In the genomic region with DNA sequence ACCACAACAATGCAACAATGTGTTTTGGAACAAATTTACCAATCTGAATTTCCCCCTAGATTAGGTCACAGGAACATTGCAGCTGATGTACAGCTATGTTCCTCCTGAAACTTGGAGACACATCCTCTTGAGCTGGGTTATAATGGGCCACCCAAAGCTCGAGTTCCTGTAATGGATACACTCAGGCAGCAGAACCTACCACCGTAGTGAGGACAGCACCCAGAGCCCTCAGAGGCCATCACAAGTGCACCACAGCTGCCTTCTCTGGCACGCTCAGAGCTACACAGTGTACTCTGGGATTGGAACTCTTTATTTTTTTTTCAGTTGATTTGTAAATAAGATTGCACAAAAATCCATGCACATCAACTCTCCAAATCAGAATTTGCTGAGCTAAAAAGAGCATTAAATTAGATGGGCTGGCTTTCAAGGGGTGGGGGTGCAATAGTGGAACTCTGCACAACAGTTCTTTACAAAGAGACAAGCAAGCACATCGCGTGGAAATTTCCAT, we compare ENCODE assay signal across 12 cellular contexts. TPM values are rescaled to one million over a fixed set of nuclear protein-coding genes. Genes with fewer than 3 reads are reported as not detected.
A peak's percentile ranks its signal among the peaks of the same experiment; 100 is the strongest.
DNase-seq lines count a peak whose midpoint lies in the region; ATAC-seq and TF ChIP-seq lines count a peak whose summit lies in the region.
"Had no signal": no experiment of that assay in that cellular context is flagged by ENCODE, and none has a peak within 500 bp of the region (broad histone marks: within the 10 kb centered on the region; RNA-seq: fewer than 3 reads in every experiment).

No MANE protein-coding gene starts in this region.

- POLR2A ChIA-PET in Panc1 (lab: Charles Lee) = interaction anchor here (0.6 to 1.8 kb wide), 3 partner anchors 9 to 25 kb away, joined by 3 to 14 read pairs (median 3); no protein-coding TSS in a partner anchor

- H3K9ac ChIP-seq in fibroblast of lung (ENCODE audit: insufficient read depth, low read length) = no peak overlapping the region

- peaks cover 97% of the 10 kb centered on the region for H3K4me1 ChIP-seq in Panc1 (ENCODE audit: control insufficient read depth, insufficient read depth, low read length)
- peaks cover 26% of the 10 kb centered on the region for H3K4me1 ChIP-seq in fibroblast of lung (ENCODE audit: control insufficient read depth, extremely low read depth, insufficient read depth, low read length)
- H3K4me1 ChIP-seq in tibial artery = peaks cover 0 to 66% (median 29%) of the 10 kb centered on the region in 4 donors

- ATAC-seq in Panc1 = no peak
- ATAC-seq in GM18517 (IDR thresholded peaks at IDR 0.05; ENCODE audit: unreplicated experiment) = no peak
- ATAC-seq in HG03159 (IDR thresholded peaks at IDR 0.05; ENCODE audit: unreplicated experiment) = no peak

- in situ Hi-C loops in Panc1 (cut with HindIII; ENCODE audit: low pct_unique_long_range_greater_than_20kb, low sequenced_read_pairs) = no loop called here

- no TSS peak for BruUV-seq in Panc1 (replicated peaks; lab: Mats Ljungman, UMichigan)

- no peaks in the 10 kb centered on the region for H4K20me1 ChIP-seq in fibroblast of lung (ENCODE audit: control insufficient read depth, extremely low read depth, insufficient read depth, low read length)

- CTCF ChIA-PET in Panc1 (lab: Charles Lee) = no interaction called here

- DNase-seq in Panc1 (ENCODE audit: low read depth, low spot score) = no peak
- no peak for DNase-seq in fibroblast of lung (ENCODE audit: low read depth in 2 of 2)
- peak; percentile 77 for DNase-seq in myocyte (ENCODE audit: low read depth)
- peak; percentile 77 to 78 for DNase-seq in tibial artery
- DNase-seq in SW 1271 (lab: John Stamatoyannopoulos, UW) = no peak
- no peak for DNase-seq in T-helper 1 cell
- DNase-seq: activated B cell treated with CpG ODN at 0.5 μM for 24 hours, amniotic stem cell, NCI-H1048, NCI-H526 had no signal

- no peaks in the 10 kb centered on the region for H3K36me3 ChIP-seq in Panc1 (ENCODE audit: control insufficient read depth, insufficient read depth, low read length)
- no peaks in the 10 kb centered on the region for H3K36me3 ChIP-seq in fibroblast of lung (ENCODE audit: control insufficient read depth, insufficient read depth, low read length)
- no peaks in the 10 kb centered on the region for H3K36me3 ChIP-seq in tibial artery

- TF ChIP-seq CTCF in Panc1 (IDR thresholded peaks at IDR 0.05) (no peak), fibroblast of lung (conservative IDR thresholded peaks at IDR 0.05 in 1 of 2, IDR thresholded peaks at IDR 0.05 in 1 of 2; ENCODE audit: low read depth in 1 of 2, low read length in 2 of 2) (no peak), tibial artery (IDR thresholded peaks at IDR 0.05) (no peak)

- no peaks in the 10 kb centered on the region for H3K9me3 ChIP-seq in Panc1 (ENCODE audit: control insufficient read depth, insufficient read depth, low read depth, low read length)
- no peaks in the 10 kb centered on the region for H3K9me3 ChIP-seq in fibroblast of lung (ENCODE audit: control insufficient read depth, insufficient read depth, low read depth, low read length)
- no peaks in the 10 kb centered on the region for H3K9me3 ChIP-seq in tibial artery

- H3K27ac ChIP-seq in Panc1 (ENCODE audit: low read length) (peak overlapping the region; percentile 100), fibroblast of lung (ENCODE audit: insufficient read depth, low read length) (peak overlapping the region; percentile 88), tibial artery (peak overlapping the region; percentile 39 to 60)

- no peak overlapping the region for H3K4me2 ChIP-seq in fibroblast of lung (ENCODE audit: extremely low read depth, insufficient read depth, low read length)

- H3K79me2 ChIP-seq in fibroblast of lung (ENCODE audit: control insufficient read depth, insufficient read depth, low read length) = peaks cover 76% of the 10 kb centered on the region

- H3K27me3 ChIP-seq in Panc1 (ENCODE audit: control insufficient read depth, insufficient read depth, low read length) = no peaks in the 10 kb centered on the region
- H3K27me3 ChIP-seq in fibroblast of lung (ENCODE audit: control insufficient read depth, insufficient read depth, low read length) = no peaks in the 10 kb centered on the region
- H3K27me3 ChIP-seq in tibial artery = no peaks in the 10 kb centered on the region

- H3K4me3 ChIP-seq in Panc1 (ENCODE audit: low read depth in 2 of 2, low read length in 2 of 2) (no peak overlapping the region), fibroblast of lung (replicated peaks in 1 of 4; ENCODE audit: control extremely low read depth in 1 of 4, insufficient read depth in 1 of 4, low read depth in 3 of 4, low read length in 4 of 4) (no peak overlapping the region), tibial artery (no peak overlapping the region)

- intact Hi-C loops in Panc1 (cut with micrococcal nuclease; ENCODE audit: unreplicated experiment) (loop anchor here (5.0 kb wide), 1 partner anchor 57 kb away; no protein-coding TSS in a partner anchor), tibial artery (cut with DNase I; ENCODE audit: low total_unique reads) (loop anchor here (10.0 kb wide), 1 partner anchor 49 kb away; no protein-coding TSS in a partner anchor)

- H2AFZ ChIP-seq in fibroblast of lung (ENCODE audit: low read length) = no peak overlapping the region

RNA-seq across cellular contexts. Expression of gene EGFR, which starts 56.7 kb away (rescaled TPM):
- total RNA-seq in Panc1 (2021; ENCODE audit: unreplicated experiment) = 156 TPM
- polyA plus RNA-seq in Panc1 (2012; ENCODE audit: insufficient read length) = 68.6 TPM
- 36.0 and 55.3 TPM in 2 replicates for total RNA-seq in fibroblast of lung
- polyA plus RNA-seq in fibroblast of lung = 62.7 and 62.8 TPM in 2 replicates
- 39.9 and 51.2 TPM in 2 replicates for polyA plus RNA-seq in fibroblast of lung (2012)
- polyA minus RNA-seq in fibroblast of lung (ENCODE audit: low replicate concordance) = 205 and 211 TPM in 2 replicates
- 22.5 and 32.4 TPM in 2 replicates for total RNA-seq in myocyte
- polyA plus RNA-seq in myocyte (2012) = 15.6 TPM
- total RNA-seq: activated B cell treated with CpG ODN at 0.5 μM for 24 hours had no signal

Comparison
In these comparisons a context has a peak if more than half of its experiments do, and no peak if none do; other contexts are left out.
1. DNase-seq: peak in myocyte (single experiment) and tibial artery (2 of 2); none in Panc1 (single experiment), fibroblast of lung (0 of 2), SW 1271 (0 of 2) and T-helper 1 cell (0 of 5).
2. H3K27ac ChIP-seq: peak in every context shown above with its lines; median percentile 100 in Panc1; 88 in fibroblast of lung; 50 in tibial artery.